1 cellular context compared by ENCODE assay signal in genomic region chr3:98550833-98551232, GRCh38.
TF ChIP-seq lines count a peak whose summit lies in the region.

No MANE protein-coding gene starts in this region.

TF ChIP-seq in GM12878, 131 proteins besides CTCF, POLR2A, EP300 and RAD21:
- TF ChIP-seq MLLT1 (IDR thresholded peaks at IDR 0.05): 0 out of 2 replicates have a peak, but pooled peaks have one; percentile 23
- no peak for TF ChIP-seq SIN3A (IDR thresholded peaks at IDR 0.05; ENCODE audit: low read depth, low read length)
- TF ChIP-seq ZNF687 (IDR thresholded peaks at IDR 0.05): peak; percentile 1; the same call in 1 of the 2 replicates
- TF ChIP-seq ASH2L (IDR thresholded peaks at IDR 0.05; ENCODE audit: borderline replicate concordance, low read depth): no peak
- TF ChIP-seq POLR2AphosphoS5 (IDR thresholded peaks at IDR 0.05; ENCODE audit: low read length): peak; percentile 69
- 0 out of 2 replicates have a peak, but pooled peaks have one; percentile 41 for TF ChIP-seq ZNF24 (IDR thresholded peaks at IDR 0.05)
- 0 out of 2 replicates have a peak, but pooled peaks have one; percentile 30 for TF ChIP-seq GATAD2B (conservative IDR thresholded peaks at IDR 0.05; ENCODE audit: low read depth)
